ENCODE assay signal across 22 cellular contexts in the genomic region with DNA sequence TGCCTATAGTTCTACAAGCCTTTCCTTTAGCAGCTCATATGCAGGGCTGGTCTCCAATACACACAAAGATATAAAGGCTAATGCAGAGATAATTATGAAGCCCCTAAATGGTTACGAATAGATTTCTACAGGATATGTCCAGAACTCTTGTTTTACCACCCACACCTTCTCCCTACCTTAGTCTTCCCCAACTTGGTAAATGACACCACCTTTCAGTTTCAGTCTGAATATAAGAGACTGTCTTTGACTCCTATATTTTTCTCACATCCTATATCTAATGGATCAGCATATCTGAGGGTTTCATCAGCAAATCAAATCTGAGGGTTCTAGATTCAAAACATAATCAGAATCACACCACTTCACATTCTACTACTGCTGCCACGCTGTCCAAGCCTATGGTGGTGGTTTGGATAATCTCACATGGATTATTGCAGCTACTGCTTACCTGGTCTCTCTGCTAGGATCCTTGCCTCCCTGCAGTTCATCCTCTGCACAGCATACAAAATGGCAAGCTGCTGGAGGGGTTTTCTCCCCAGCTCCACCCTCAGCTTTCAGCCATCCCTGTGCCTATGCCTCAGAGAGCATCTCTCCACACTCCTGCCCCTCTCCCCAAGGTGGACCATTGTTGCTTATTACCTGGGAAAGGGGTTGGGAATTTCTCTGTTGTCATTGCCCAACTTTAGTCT.
"Had no signal": no experiment of that assay in that cellular context is flagged by ENCODE, and none has a peak within 500 bp of the region (broad histone marks: within the 10 kb centered on the region; RNA-seq: fewer than 3 reads in every experiment).

No MANE protein-coding gene starts in this region.

- H3K4me3 ChIP-seq: cardiac muscle cell, heart left ventricle, pancreas, testis had no signal

- FAIRE-seq: islet of Langerhans, pancreas had no signal

- H3K27ac ChIP-seq: cardiac muscle cell, epithelial cell of prostate, heart left ventricle, neutrophil, testis had no signal

- H3K4me1 Mint-ChIP-seq: activated naive CD8-positive, alpha-beta T cell treated with anti-CD3 and anti-CD28 coated beads, Interleukin-2, amount 10 ng/mL, durations not matched to agents 7 days and 5 days; nephron had no signal

- H3K27me3 Mint-ChIP-seq: activated B cell treated with CpG ODN at 0.5 μM for 24 hours; activated CD4-positive, alpha-beta memory T cell treated with anti-CD3 and anti-CD28 coated beads for 36 hours; activated naive CD8-positive, alpha-beta T cell treated with anti-CD3 and anti-CD28 coated beads, Interleukin-2, amount 10 ng/mL, durations not matched to agents 7 days and 5 days; memory B cell had no signal

- DNase-seq: activated B cell treated with CpG ODN at 0.5 μM for 24 hours; activated CD4-positive, alpha-beta memory T cell treated with anti-CD3 and anti-CD28 coated beads for 36 hours; activated CD4-positive, alpha-beta T cell treated with anti-CD3 and anti-CD28 coated beads for 4 hours; activated effector memory CD4-positive, alpha-beta T cell treated with Interleukin-2 at 50 U/mL for 16 hours; activated naive CD4-positive, alpha-beta T cell treated with anti-CD3 and anti-CD28 coated beads for 36 hours; activated naive CD8-positive, alpha-beta T cell treated with anti-CD3 and anti-CD28 coated beads, Interleukin-2, amount 10 ng/mL, durations not matched to agents 7 days and 5 days; activated T-cell treated with anti-CD3 and anti-CD28 coated beads, Interleukin-2, amount 50 U/mL, for 72 hours; amygdala; heart left ventricle; left cardiac atrium; right cardiac atrium; stimulated activated CD4-positive, alpha-beta T cell treated with anti-CD3 and anti-CD28 coated beads, Interleukin-4, amount 100 ng/mL, for 4 hours; T1000; testis; trophoblast cell had no signal

- H3K9me3 ChIP-seq: heart left ventricle, neutrophil, pancreas, testis had no signal

- H3K27ac Mint-ChIP-seq: activated B cell treated with CpG ODN at 0.5 μM for 24 hours; activated CD4-positive, alpha-beta memory T cell treated with anti-CD3 and anti-CD28 coated beads for 36 hours; activated naive CD4-positive, alpha-beta T cell treated with anti-CD3 and anti-CD28 coated beads for 36 hours; activated naive CD8-positive, alpha-beta T cell treated with anti-CD3 and anti-CD28 coated beads, Interleukin-2, amount 10 ng/mL, durations not matched to agents 7 days and 5 days; activated T-cell treated with anti-CD3 and anti-CD28 coated beads, Interleukin-2, amount 50 U/mL, for 72 hours; memory B cell; nephron had no signal

- ATAC-seq: activated T-cell treated with anti-CD3 and anti-CD28 coated beads, Interleukin-2, amount 50 U/mL, for 72 hours; heart left ventricle; left cardiac atrium; right cardiac atrium had no signal

- H3K27me3 ChIP-seq: cardiac muscle cell, heart left ventricle, neutrophil, pancreas, testis had no signal

- H3K36me3 Mint-ChIP-seq: activated CD4-positive, alpha-beta memory T cell treated with anti-CD3 and anti-CD28 coated beads for 36 hours; activated naive CD8-positive, alpha-beta T cell treated with anti-CD3 and anti-CD28 coated beads, Interleukin-2, amount 10 ng/mL, durations not matched to agents 7 days and 5 days; memory B cell had no signal

- H3K4me1 ChIP-seq: heart left ventricle, testis had no signal

- H3K4me3 Mint-ChIP-seq: activated B cell treated with CpG ODN at 0.5 μM for 24 hours; activated CD4-positive, alpha-beta memory T cell treated with anti-CD3 and anti-CD28 coated beads for 36 hours; activated naive CD4-positive, alpha-beta T cell treated with anti-CD3 and anti-CD28 coated beads for 36 hours; activated naive CD8-positive, alpha-beta T cell treated with anti-CD3 and anti-CD28 coated beads, Interleukin-2, amount 10 ng/mL, durations not matched to agents 7 days and 5 days; activated T-cell treated with anti-CD3 and anti-CD28 coated beads, Interleukin-2, amount 50 U/mL, for 72 hours; memory B cell; nephron had no signal

- H3K36me3 ChIP-seq: cardiac muscle cell, heart left ventricle, neutrophil, pancreas had no signal

- H3K9me3 Mint-ChIP-seq: activated B cell treated with CpG ODN at 0.5 μM for 24 hours; activated CD4-positive, alpha-beta memory T cell treated with anti-CD3 and anti-CD28 coated beads for 36 hours; activated naive CD4-positive, alpha-beta T cell treated with anti-CD3 and anti-CD28 coated beads for 36 hours; activated naive CD8-positive, alpha-beta T cell treated with anti-CD3 and anti-CD28 coated beads, Interleukin-2, amount 10 ng/mL, durations not matched to agents 7 days and 5 days; memory B cell; nephron had no signal
